In genomic region chr7:119983468-119983867, GRCh38 we compare ENCODE assay signal across 27 cellular contexts.
"Had no signal": no experiment of that assay in that cellular context is flagged by ENCODE, and none has a peak within 500 bp of the region (broad histone marks: within the 10 kb centered on the region; RNA-seq: fewer than 3 reads in every experiment).

No MANE protein-coding gene starts in this region.

- H3K4me1 Mint-ChIP-seq: memory B cell; mesothelial cell of epicardium; naive B cell; neural crest cell; stimulated activated effector memory CD8-positive, alpha-beta T cell treated with anti-CD3 and anti-CD28 coated beads, Interleukin-12 subunit alpha, Interleukin-12 subunit beta, amount 100 ng/mL, for 72 hours had no signal

- DNase-seq: dorsolateral prefrontal cortex; effector CD4-positive, alpha-beta T cell; foreskin fibroblast; glutamatergic neuron; heart right ventricle; hippocampal formation; kidney glomerular epithelial cell; naive B cell; sigmoid colon; stimulated activated CD4-positive, alpha-beta T cell treated with anti-CD3 and anti-CD28 coated beads, Interleukin-2, amount 100 ng/mL, for 24 hours; stimulated activated CD4-positive, alpha-beta T cell treated with anti-CD3 and anti-CD28 coated beads, Interleukin-4, amount 100 ng/mL, for 24 hours; stimulated activated naive CD4-positive, alpha-beta T cell treated with Interleukin-2 at 50 U/mL for 16 hours had no signal

- H2AFZ ChIP-seq: parathyroid adenoma had no signal

- H3K36me3 ChIP-seq: heart right ventricle, prostate gland, right atrium auricular region, sigmoid colon, thoracic aorta, tibial nerve, vagina had no signal

- H3K9me3 ChIP-seq: mucosa of descending colon, prostate gland, right atrium auricular region, sigmoid colon, thoracic aorta, tibial nerve, vagina had no signal

- H3K27me3 ChIP-seq: dorsolateral prefrontal cortex, heart right ventricle, right atrium auricular region, sigmoid colon, tibial nerve, vagina had no signal

- H3K4me1 ChIP-seq: heart right ventricle, parathyroid adenoma, prostate gland, right atrium auricular region, sigmoid colon, tibial nerve, vagina had no signal

- H3K27ac Mint-ChIP-seq: memory B cell; mesothelial cell of epicardium; naive B cell; natural killer cell treated with Interleukin-12 subunit alpha and Interleukin-12 subunit beta and Interleukin-15 and Interleukin-18, amount 100 ng/mL, for 72 hours; stimulated activated effector memory CD8-positive, alpha-beta T cell treated with anti-CD3 and anti-CD28 coated beads, Interleukin-12 subunit alpha, Interleukin-12 subunit beta, amount 100 ng/mL, for 72 hours had no signal

- H3K4me3 Mint-ChIP-seq: memory B cell; mesothelial cell of epicardium; naive B cell; natural killer cell treated with Interleukin-12 subunit alpha and Interleukin-12 subunit beta and Interleukin-15 and Interleukin-18, amount 100 ng/mL, for 72 hours; neural crest cell; stimulated activated effector memory CD8-positive, alpha-beta T cell treated with anti-CD3 and anti-CD28 coated beads, Interleukin-12 subunit alpha, Interleukin-12 subunit beta, amount 100 ng/mL, for 72 hours had no signal

- H3K79me2 ChIP-seq: parathyroid adenoma had no signal

- H3K9ac ChIP-seq: parathyroid adenoma had no signal

- H3K36me3 Mint-ChIP-seq: memory B cell; mesothelial cell of epicardium; naive B cell; stimulated activated effector memory CD8-positive, alpha-beta T cell treated with anti-CD3 and anti-CD28 coated beads, Interleukin-12 subunit alpha, Interleukin-12 subunit beta, amount 100 ng/mL, for 72 hours had no signal

- H3K4me3 ChIP-seq: dorsolateral prefrontal cortex, heart right ventricle, lung, mucosa of descending colon, prostate gland, right atrium auricular region, sigmoid colon, thoracic aorta, tibial nerve, vagina had no signal

- H3K27ac ChIP-seq: dorsolateral prefrontal cortex, epithelial cell of prostate, heart right ventricle, parathyroid adenoma, prostate gland, right atrium auricular region, sigmoid colon, thoracic aorta, tibial nerve, vagina had no signal

- ATAC-seq: esophagus mucosa; heart right ventricle; mucosa of descending colon; natural killer cell treated with Interleukin-12 subunit alpha and Interleukin-12 subunit beta and Interleukin-15 and Interleukin-18, amount 100 ng/mL, for 72 hours had no signal

- H3K27me3 Mint-ChIP-seq: memory B cell; naive B cell; natural killer cell treated with Interleukin-12 subunit alpha and Interleukin-12 subunit beta and Interleukin-15 and Interleukin-18, amount 100 ng/mL, for 72 hours had no signal
